ENCODE assay signal across 8 cellular contexts in genomic region chr2:160224060-160224459, GRCh38. TPM values are rescaled to one million over a fixed set of nuclear protein-coding genes. Genes with fewer than 3 reads are reported as not detected.
DNase-seq lines count a peak whose midpoint lies in the region; TF ChIP-seq lines count a peak whose summit lies in the region.

No MANE protein-coding gene starts in this region.

- H3K4me3 ChIP-seq in HEK293 (ENCODE audit: low read depth, low read length): no peak overlapping the region
- no peak overlapping the region for H3K4me3 ChIP-seq in retinal pigment epithelial cell (ENCODE audit: low read length)
- H3K4me3 ChIP-seq in WERI-Rb-1 (ENCODE audit: low read depth, low read length): no peak overlapping the region

- POLR2A ChIA-PET in HEK293 (lab: Yijun Ruan, JAX) (interaction anchor here (1.6 kb wide), 2 partner anchors 17 to 46 kb away, joined by 3 to 6 read pairs; no protein-coding TSS in a partner anchor), MCF 10A (lab: Yijun Ruan, JAX) (interaction anchor here (0.7 to 15.1 kb wide), 10 partner anchors 11 to 93 kb away, joined by 3 to 212 read pairs (median 4); partner anchors contain the start of gene ITGB6)

- H3K27me3 Mint-ChIP-seq in MCF 10A (ENCODE audit: insufficient read depth, unreplicated experiment): no peaks in the 10 kb centered on the region

- intact Hi-C loops in MCF 10A (cut with micrococcal nuclease): loop anchor here (10.0 kb wide), 1 partner anchor 181 kb away; no protein-coding TSS in a partner anchor

- peaks cover 5% of the 10 kb centered on the region for H3K4me1 ChIP-seq in HEK293 (ENCODE audit: control insufficient read depth, insufficient read depth, low read length)

- no peaks in the 10 kb centered on the region for H3K36me3 ChIP-seq in HEK293 (ENCODE audit: control insufficient read depth in 2 of 2, insufficient read depth in 1 of 2, low read length in 2 of 2)
- no peaks in the 10 kb centered on the region for H3K36me3 ChIP-seq in WERI-Rb-1

- CTCF ChIA-PET in HEK293 (lab: Yijun Ruan, JAX): no interaction called here
- CTCF ChIA-PET in MCF 10A (lab: Yijun Ruan, JAX): interaction anchor here (0.7 to 1.4 kb wide), 2 partner anchors 14 to 17 kb away, joined by 3 to 7 read pairs; no protein-coding TSS in a partner anchor

- BruUV-seq in MCF 10A (replicated peaks; lab: Mats Ljungman, UMichigan): no TSS peak

- H3K9me3 ChIP-seq in HEK293 (ENCODE audit: control insufficient read depth, insufficient read depth, low read depth, low read length) (no peaks in the 10 kb centered on the region), WERI-Rb-1 (ENCODE audit: severe bottlenecking) (no peaks in the 10 kb centered on the region)

- H3K27ac ChIP-seq in HEK293 (ENCODE audit: extremely low read depth, low read depth, low read length): no peak overlapping the region
- no peak overlapping the region for H3K27ac ChIP-seq in WERI-Rb-1

- peaks cover 92% of the 10 kb centered on the region for H3K4me1 Mint-ChIP-seq in MCF 10A (ENCODE audit: insufficient read depth, unreplicated experiment)

- no peaks in the 10 kb centered on the region for H3K27me3 ChIP-seq in WERI-Rb-1 (ENCODE audit: insufficient read depth, low read depth, severe bottlenecking)

- peak; percentile 24 for DNase-seq in NOMO-1 treated with DMSO at 0.1 percent for 48 hours (lab: John Stamatoyannopoulos, UW; ENCODE audit: unreplicated experiment)
- no peak for DNase-seq in NOMO-1 treated with dmso at 0.1 percent for 144 hours (lab: John Stamatoyannopoulos, UW; ENCODE audit: unreplicated experiment)
- peak; percentile 41 for DNase-seq in MV-4-11 (lab: John Stamatoyannopoulos, UW)
- peak; percentile 97 for DNase-seq in MCF 10A (ENCODE audit: unreplicated experiment)
- DNase-seq in retinal pigment epithelial cell (ENCODE audit: low read depth): peak; percentile 98
- no peak for DNase-seq in cerebellar nuclear complex (lab: John Stamatoyannopoulos, UW)
- DNase-seq in WERI-Rb-1: no peak

- H3K4me3 Mint-ChIP-seq in MCF 10A (ENCODE audit: unreplicated experiment): peak overlapping the region; percentile 48

- H3K27ac Mint-ChIP-seq in MCF 10A (ENCODE audit: low read depth, unreplicated experiment): peak overlapping the region; percentile 99

- H3K9me3 Mint-ChIP-seq in MCF 10A (ENCODE audit: unreplicated experiment): no peaks in the 10 kb centered on the region

- TF ChIP-seq CTCF in HEK293 (tag by site-specific recombination; IDR thresholded peaks at IDR 0.05) (no peak), MCF 10A (IDR thresholded peaks at IDR 0.05; ENCODE audit: unreplicated experiment) (no peak), retinal pigment epithelial cell (conservative IDR thresholded peaks at IDR 0.05; ENCODE audit: low read depth, low read length) (no peak), WERI-Rb-1 (IDR thresholded peaks at IDR 0.05; ENCODE audit: low read depth, low read length) (no peak)

- H3K36me3 Mint-ChIP-seq in MCF 10A (ENCODE audit: insufficient read depth, unreplicated experiment): peaks cover 6% of the 10 kb centered on the region

TF ChIP-seq in HEK293, 187 proteins besides CTCF, POLR2A, EP300 and RAD21 (continues in another document):
- TF ChIP-seq ZNF629 (tag by site-specific recombination; IDR thresholded peaks at IDR 0.05): peak; percentile 72
- peak; percentile 31; the same call in 1 of the 2 replicates for TF ChIP-seq ZNF518A (tag by site-specific recombination; conservative IDR thresholded peaks at IDR 0.05; ENCODE audit: low read depth)
- no peak for TF ChIP-seq ZNF558 (tag by site-specific recombination; IDR thresholded peaks at IDR 0.05)
- peak; percentile 63; the same call in 1 of the 2 replicates for TF ChIP-seq ZNF366 (tag by site-specific recombination; conservative IDR thresholded peaks at IDR 0.05)
- TF ChIP-seq ZNF549 (tag by site-specific recombination; IDR thresholded peaks at IDR 0.05): no peak
- TF ChIP-seq SCRT2 (tag by site-specific recombination; IDR thresholded peaks at IDR 0.05): peak; percentile 81
- peak; percentile 83; the same call in 1 of the 2 replicates for TF ChIP-seq TRIM28 (IDR thresholded peaks at IDR 0.05; ENCODE audit: borderline replicate concordance, low read length)
- TF ChIP-seq, protein P1, sequence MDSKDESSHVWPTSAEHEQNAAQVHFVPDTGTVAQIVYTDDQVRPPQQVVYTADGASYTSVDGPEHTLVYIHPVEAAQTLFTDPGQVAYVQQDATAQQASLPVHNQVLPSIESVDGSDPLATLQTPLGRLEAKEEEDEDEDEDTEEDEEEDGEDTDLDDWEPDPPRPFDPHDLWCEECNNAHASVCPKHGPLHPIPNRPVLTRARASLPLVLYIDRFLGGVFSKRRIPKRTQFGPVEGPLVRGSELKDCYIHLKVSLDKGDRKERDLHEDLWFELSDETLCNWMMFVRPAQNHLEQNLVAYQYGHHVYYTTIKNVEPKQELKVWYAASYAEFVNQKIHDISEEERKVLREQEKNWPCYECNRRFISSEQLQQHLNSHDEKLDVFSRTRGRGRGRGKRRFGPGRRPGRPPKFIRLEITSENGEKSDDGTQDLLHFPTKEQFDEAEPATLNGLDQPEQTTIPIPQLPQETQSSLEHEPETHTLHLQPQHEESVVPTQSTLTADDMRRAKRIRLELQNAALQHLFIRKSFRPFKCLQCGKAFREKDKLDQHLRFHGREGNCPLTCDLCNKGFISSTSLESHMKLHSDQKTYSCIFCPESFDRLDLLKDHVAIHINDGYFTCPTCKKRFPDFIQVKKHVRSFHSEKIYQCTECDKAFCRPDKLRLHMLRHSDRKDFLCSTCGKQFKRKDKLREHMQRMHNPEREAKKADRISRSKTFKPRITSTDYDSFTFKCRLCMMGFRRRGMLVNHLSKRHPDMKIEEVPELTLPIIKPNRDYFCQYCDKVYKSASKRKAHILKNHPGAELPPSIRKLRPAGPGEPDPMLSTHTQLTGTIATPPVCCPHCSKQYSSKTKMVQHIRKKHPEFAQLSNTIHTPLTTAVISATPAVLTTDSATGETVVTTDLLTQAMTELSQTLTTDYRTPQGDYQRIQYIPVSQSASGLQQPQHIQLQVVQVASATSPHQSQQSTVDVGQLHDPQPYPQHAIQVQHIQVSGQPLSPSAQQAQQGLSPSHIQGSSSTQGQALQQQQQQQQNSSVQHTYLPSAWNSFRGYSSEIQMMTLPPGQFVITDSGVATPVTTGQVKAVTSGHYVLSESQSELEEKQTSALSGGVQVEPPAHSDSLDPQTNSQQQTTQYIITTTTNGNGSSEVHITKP (tag by site-specific recombination; IDR thresholded peaks at IDR 0.05): 0 out of 2 replicates have a peak, but pooled peaks have one; percentile 23
- peak; percentile 69 for TF ChIP-seq ZNF335 (tag by site-specific recombination; conservative IDR thresholded peaks at IDR 0.05)
- no peak for TF ChIP-seq ZNF654 (tag by site-specific recombination; IDR thresholded peaks at IDR 0.05; ENCODE audit: low read depth)
- TF ChIP-seq KLF1 (tag by site-specific recombination; IDR thresholded peaks at IDR 0.05): no peak
- TF ChIP-seq ZNF600 (tag by site-specific recombination; IDR thresholded peaks at IDR 0.05): peak; percentile 74
- TF ChIP-seq MYNN (tag by site-specific recombination; IDR thresholded peaks at IDR 0.05; ENCODE audit: borderline replicate concordance): no peak
- TF ChIP-seq SP7 (tag by site-specific recombination; IDR thresholded peaks at IDR 0.05): peak; percentile 55; the same call in 1 of the 2 replicates
- no peak for TF ChIP-seq ZBTB6 (tag by site-specific recombination; IDR thresholded peaks at IDR 0.05)
- TF ChIP-seq ZBTB17 (tag by site-specific recombination; IDR thresholded peaks at IDR 0.05): 0 out of 2 replicates have a peak, but pooled peaks have one; percentile 21
- no peak for TF ChIP-seq ZNF830 (tag by site-specific recombination; IDR thresholded peaks at IDR 0.05; ENCODE audit: low read depth)

RNA-seq across cellular contexts. Expression of gene ITGB6, which starts 24.0 kb away (rescaled TPM):
- 3.8 and 6.9 TPM in 2 replicates for total RNA-seq in MCF 10A (2022)

Comparison
In these comparisons a context has a peak if more than half of its experiments do, and no peak if none do; other contexts are left out.
1. DNase-seq: peak in NOMO-1 treated with DMSO at 0.1 percent for 48 hours (single experiment), MV-4-11 (single experiment), MCF 10A (single experiment) and retinal pigment epithelial cell (single experiment); none in NOMO-1 treated with dmso at 0.1 percent for 144 hours (single experiment), cerebellar nuclear complex (0 of 2) and WERI-Rb-1 (single experiment).